In the genomic region with DNA sequence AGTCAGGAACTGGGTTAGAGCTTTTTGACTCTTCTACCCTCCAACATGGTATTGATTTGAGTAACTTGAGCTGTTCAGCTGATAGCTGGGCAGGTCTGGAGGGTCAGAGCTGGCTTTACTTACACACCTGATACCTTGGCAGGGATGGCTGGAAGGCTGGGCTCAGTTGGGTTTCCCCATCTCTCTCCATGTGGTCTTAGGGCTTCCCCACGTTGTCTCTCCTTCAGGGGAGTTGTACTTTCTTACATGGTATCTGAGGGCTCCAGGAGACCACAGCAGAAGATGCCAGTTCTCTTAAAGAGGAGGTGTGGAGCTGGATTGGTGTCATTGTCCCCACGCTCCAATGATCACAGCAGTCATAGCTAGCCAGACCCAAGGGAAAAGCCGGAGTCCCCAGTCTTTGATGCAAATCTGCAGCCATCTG, we compare ENCODE assay signal across 12 cellular contexts. TPM values are rescaled to one million over a fixed set of nuclear protein-coding genes. Genes with fewer than 3 reads are reported as not detected.
DNase-seq lines count a peak whose midpoint lies in the region; ATAC-seq lines count a peak whose summit lies in the region.
"Had no signal": no experiment of that assay in that cellular context is flagged by ENCODE, and none has a peak within 500 bp of the region (broad histone marks: within the 10 kb centered on the region; RNA-seq: fewer than 3 reads in every experiment).

No MANE protein-coding gene starts in this region.

- CTCF ChIA-PET in activated CD8-positive, alpha-beta T cell treated with anti-CD3 and anti-CD28 coated beads, Interleukin-2, amount 10 ng/mL, durations not matched to agents 7 days and 5 days (lab: Charles Lee) = interaction anchor here (0.7 to 1.0 kb wide), 2 partner anchors 26 to 214 kb away, joined by 3 read pairs; a partner anchor contains a TSS

- no peaks in the 10 kb centered on the region for H3K27me3 Mint-ChIP-seq in activated CD8-positive, alpha-beta T cell treated with anti-CD3 and anti-CD28 coated beads, Interleukin-2, amount 10 ng/mL, durations not matched to agents 7 days and 5 days (ENCODE audit: low read depth)

- H3K27ac Mint-ChIP-seq in activated CD8-positive, alpha-beta T cell treated with anti-CD3 and anti-CD28 coated beads, Interleukin-2, amount 10 ng/mL, durations not matched to agents 7 days and 5 days = no peak overlapping the region

- H3K36me3 Mint-ChIP-seq in activated CD8-positive, alpha-beta T cell treated with anti-CD3 and anti-CD28 coated beads, Interleukin-2, amount 10 ng/mL, durations not matched to agents 7 days and 5 days (ENCODE audit: low read depth) = no peaks in the 10 kb centered on the region

- no peaks in the 10 kb centered on the region for H3K9me3 Mint-ChIP-seq in activated CD8-positive, alpha-beta T cell treated with anti-CD3 and anti-CD28 coated beads, Interleukin-2, amount 10 ng/mL, durations not matched to agents 7 days and 5 days (ENCODE audit: insufficient read depth)

- H3K4me3 Mint-ChIP-seq in activated CD8-positive, alpha-beta T cell treated with anti-CD3 and anti-CD28 coated beads, Interleukin-2, amount 10 ng/mL, durations not matched to agents 7 days and 5 days = no peak overlapping the region

- POLR2A ChIA-PET in activated CD8-positive, alpha-beta T cell treated with anti-CD3 and anti-CD28 coated beads, Interleukin-2, amount 10 ng/mL, durations not matched to agents 7 days and 5 days (lab: Charles Lee) = no interaction called here

- no peaks in the 10 kb centered on the region for H3K4me1 Mint-ChIP-seq in activated CD8-positive, alpha-beta T cell treated with anti-CD3 and anti-CD28 coated beads, Interleukin-2, amount 10 ng/mL, durations not matched to agents 7 days and 5 days (ENCODE audit: low read depth)

- DNase-seq in SKM-1 treated with dmso at 0.1 percent for 144 hours (lab: John Stamatoyannopoulos, UW; ENCODE audit: unreplicated experiment) = no peak
- DNase-seq in activated CD8-positive, alpha-beta T cell treated with anti-CD3 and anti-CD28 coated beads, Interleukin-2, amount 10 ng/mL, durations not matched to agents 7 days and 5 days = no peak
- no peak for DNase-seq in AG08395 (ENCODE audit: low spot score)
- DNase-seq in NCI-H1417 treated with DMSO at 0.1 percent for 48 hours (lab: John Stamatoyannopoulos, UW) = no peak
- DNase-seq: mesenchymal stem cell; NCI-H446; stimulated activated CD4-positive, alpha-beta T cell treated with anti-CD3 and anti-CD28 coated beads, Interleukin-4, amount 100 ng/mL, for 1 hour had no signal

- peak; percentile 81 for ATAC-seq in GM18502 (IDR thresholded peaks at IDR 0.05; ENCODE audit: poor library complexity, unreplicated experiment)
- ATAC-seq in GM19452 (IDR thresholded peaks at IDR 0.05; ENCODE audit: unreplicated experiment) = peak; percentile 73
- ATAC-seq in HG02840 (IDR thresholded peaks at IDR 0.05; ENCODE audit: low FRiP score, unreplicated experiment) = peak; percentile 76
- peak; percentile 54 for ATAC-seq in HG03457 (IDR thresholded peaks at IDR 0.05; ENCODE audit: unreplicated experiment)
- no peak for ATAC-seq in activated CD8-positive, alpha-beta T cell treated with anti-CD3 and anti-CD28 coated beads, Interleukin-2, amount 10 ng/mL, durations not matched to agents 7 days and 5 days
- ATAC-seq: HCT116 had no signal

RNA-seq across cellular contexts. Expression of a gene that starts 25.6 kb away (rescaled TPM):
- total RNA-seq in activated CD8-positive, alpha-beta T cell treated with anti-CD3 and anti-CD28 coated beads, Interleukin-2, amount 10 ng/mL, durations not matched to agents 7 days and 5 days = 10 to 100 TPM; 14.7 to 15.6 TPM
